ENCODE assay signal across 10 cellular contexts in the genomic region with DNA sequence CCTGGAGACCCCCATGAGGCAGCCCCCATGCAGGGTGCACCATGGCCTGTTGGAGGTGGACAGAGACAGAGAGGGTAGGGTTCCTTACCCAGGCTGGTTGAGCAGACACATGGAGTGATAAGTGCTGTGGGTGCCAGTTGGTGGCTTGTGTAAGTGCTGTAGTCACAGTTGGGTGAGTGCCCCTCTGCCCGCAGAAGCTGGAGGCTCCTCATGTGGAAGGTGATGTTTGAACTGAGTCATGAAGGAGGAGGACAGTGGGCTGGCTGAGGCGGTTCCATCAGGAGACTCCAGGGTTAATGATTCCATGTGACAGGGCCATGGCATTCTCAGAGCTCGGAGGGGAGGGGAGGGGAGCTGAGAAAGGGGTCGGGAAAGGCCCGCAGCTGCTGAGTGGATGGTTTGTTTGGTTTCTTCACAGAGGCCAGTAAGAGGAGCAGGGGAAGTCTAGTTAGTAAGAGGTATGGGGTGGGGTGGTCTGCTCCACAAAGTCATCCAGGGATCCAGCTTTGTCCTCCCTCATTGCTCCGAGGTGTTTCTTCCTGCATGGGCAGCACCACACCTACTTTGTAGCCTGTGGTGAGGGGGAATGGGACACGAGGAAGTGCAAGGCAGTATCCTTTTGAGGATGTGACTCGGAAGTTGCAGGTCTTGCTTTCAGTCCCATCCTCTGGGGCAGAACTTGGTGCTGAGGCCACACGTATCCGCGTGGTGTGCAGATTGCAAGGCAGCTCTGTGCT. TPM values are rescaled to one million over a fixed set of nuclear protein-coding genes. Genes with fewer than 3 reads are reported as not detected.
DNase-seq lines count a peak whose midpoint lies in the region; ATAC-seq, FAIRE-seq and TF ChIP-seq lines count a peak whose summit lies in the region.
"Had no signal": no experiment of that assay in that cellular context is flagged by ENCODE, and none has a peak within 500 bp of the region (broad histone marks: within the 10 kb centered on the region; RNA-seq: fewer than 3 reads in every experiment).

No MANE protein-coding gene starts in this region.

- TF ChIP-seq CTCF in bronchial epithelial cell (IDR thresholded peaks at IDR 0.05; ENCODE audit: insufficient read depth, low read length, severe bottlenecking) = no peak
- no peak for TF ChIP-seq CTCF in upper lobe of left lung (IDR thresholded peaks at IDR 0.05)
- TF ChIP-seq CTCF in GM20000 (IDR thresholded peaks at IDR 0.05; ENCODE audit: extremely low read depth, missing control alignments) = no peak

- WGBS in upper lobe of left lung, 2 donors = 42 to 55% methylated on average over 11 of the region's 11 CpGs

- no peaks in the 10 kb centered on the region for H3K27me3 ChIP-seq in bronchial epithelial cell (ENCODE audit: control insufficient read depth, insufficient read depth, low read length)
- no peaks in the 10 kb centered on the region for H3K27me3 ChIP-seq in upper lobe of left lung
- H3K27me3 ChIP-seq: tibial artery had no signal

- H3K27ac ChIP-seq in upper lobe of left lung = peak overlapping the region; percentile 58 to 82 (median 74)
- H3K27ac ChIP-seq: parathyroid adenoma, tibial artery had no signal

- ATAC-seq in activated T-cell treated with anti-CD3 and anti-CD28 coated beads, Interleukin-2, amount 50 U/mL, for 72 hours (replicated peaks in 1 of 2) = peak; percentile 14 to 27
- ATAC-seq in left colon = peak; percentile 34
- peak; percentile 14 to 35 for ATAC-seq in upper lobe of left lung (ENCODE audit: low FRiP score in 2 of 2)
- no peak for ATAC-seq in HG03025 (IDR thresholded peaks at IDR 0.05; ENCODE audit: low FRiP score, unreplicated experiment)

- H3K27ac Mint-ChIP-seq in activated T-cell treated with anti-CD3 and anti-CD28 coated beads, Interleukin-2, amount 50 U/mL, for 72 hours = no peak overlapping the region

- no peaks in the 10 kb centered on the region for H3K27me3 Mint-ChIP-seq in activated T-cell treated with anti-CD3 and anti-CD28 coated beads, Interleukin-2, amount 50 U/mL, for 72 hours (ENCODE audit: low read depth)

- H3K4me1 ChIP-seq in upper lobe of left lung = peaks cover 26 to 39% (median 30%) of the 10 kb centered on the region in 4 donors

- no peaks in the 10 kb centered on the region for H3K36me3 Mint-ChIP-seq in activated T-cell treated with anti-CD3 and anti-CD28 coated beads, Interleukin-2, amount 50 U/mL, for 72 hours (ENCODE audit: insufficient read depth in 2 of 2)

- peaks cover 11% of the 10 kb centered on the region for H3K4me1 Mint-ChIP-seq in activated T-cell treated with anti-CD3 and anti-CD28 coated beads, Interleukin-2, amount 50 U/mL, for 72 hours (ENCODE audit: low read depth)

- no peak overlapping the region for H3K4me3 Mint-ChIP-seq in activated T-cell treated with anti-CD3 and anti-CD28 coated beads, Interleukin-2, amount 50 U/mL, for 72 hours

- H3K9me3 ChIP-seq in upper lobe of left lung = no peaks in the 10 kb centered on the region
- H3K9me3 ChIP-seq: tibial artery had no signal

- H3K4me3 ChIP-seq in bronchial epithelial cell (ENCODE audit: low read depth, low read length) = no peak overlapping the region
- H3K4me3 ChIP-seq in upper lobe of left lung = no peak overlapping the region
- H3K4me3 ChIP-seq: tibial artery had no signal

- TF ChIP-seq POLR2A in upper lobe of left lung (IDR thresholded peaks at IDR 0.05) = no peak

- H3K36me3 ChIP-seq in bronchial epithelial cell (ENCODE audit: control insufficient read depth, insufficient read depth, low read length) = peaks cover 6% of the 10 kb centered on the region
- peaks cover 2 to 10% (median 7%) of the 10 kb centered on the region in 4 donors for H3K36me3 ChIP-seq in upper lobe of left lung

- H3K9me3 Mint-ChIP-seq in activated T-cell treated with anti-CD3 and anti-CD28 coated beads, Interleukin-2, amount 50 U/mL, for 72 hours = no peaks in the 10 kb centered on the region

- no peak for TF ChIP-seq EP300 in upper lobe of left lung (IDR thresholded peaks at IDR 0.05)

- intact Hi-C loops in left colon (cut with DNase I, micrococcal nuclease) = loop anchor here (2.0 to 10.0 kb wide), 2 partner anchors 56 to 60 kb away; no protein-coding TSS in a partner anchor

- DNase-seq in activated T-cell treated with anti-CD3 and anti-CD28 coated beads, Interleukin-2, amount 50 U/mL, for 72 hours = no peak
- no peak for DNase-seq in activated T-cell treated with anti-CD3 and anti-CD28 coated beads, Interleukin-2, amount 50 U/mL, for 48 hours
- DNase-seq in bronchial epithelial cell (ENCODE audit: low read depth) (peak; percentile 44), left colon (no peak), upper lobe of left lung (peak in 1 of 2 donors; percentile 65), SKM-1 (lab: John Stamatoyannopoulos, UW; ENCODE audit: unreplicated experiment) (no peak), GM20000 (ENCODE audit: low spot score) (no peak)

- no peak for FAIRE-seq in bronchial epithelial cell (lab: Jason Lieb, UNC)

RNA-seq across cellular contexts. Expression of a gene that starts 13.6 kb away (rescaled TPM):
- 10 to 100 TPM; 19.2 to 20.2 TPM for total RNA-seq in activated T-cell treated with anti-CD3 and anti-CD28 coated beads, Interleukin-2, amount 50 U/mL, for 72 hours
- total RNA-seq in bronchial epithelial cell = 66.1 and 91.1 TPM in 2 replicates
- total RNA-seq in left colon = 100 to 1,000 TPM; 114 to 135 TPM
- total RNA-seq in upper lobe of left lung = 100 to 1,000 TPM in 2 of 6 donors, 10 to 100 TPM in 4; 59.3 to 111 (median 77.6) TPM
